7 cellular contexts compared by ENCODE assay signal in the genomic region with DNA sequence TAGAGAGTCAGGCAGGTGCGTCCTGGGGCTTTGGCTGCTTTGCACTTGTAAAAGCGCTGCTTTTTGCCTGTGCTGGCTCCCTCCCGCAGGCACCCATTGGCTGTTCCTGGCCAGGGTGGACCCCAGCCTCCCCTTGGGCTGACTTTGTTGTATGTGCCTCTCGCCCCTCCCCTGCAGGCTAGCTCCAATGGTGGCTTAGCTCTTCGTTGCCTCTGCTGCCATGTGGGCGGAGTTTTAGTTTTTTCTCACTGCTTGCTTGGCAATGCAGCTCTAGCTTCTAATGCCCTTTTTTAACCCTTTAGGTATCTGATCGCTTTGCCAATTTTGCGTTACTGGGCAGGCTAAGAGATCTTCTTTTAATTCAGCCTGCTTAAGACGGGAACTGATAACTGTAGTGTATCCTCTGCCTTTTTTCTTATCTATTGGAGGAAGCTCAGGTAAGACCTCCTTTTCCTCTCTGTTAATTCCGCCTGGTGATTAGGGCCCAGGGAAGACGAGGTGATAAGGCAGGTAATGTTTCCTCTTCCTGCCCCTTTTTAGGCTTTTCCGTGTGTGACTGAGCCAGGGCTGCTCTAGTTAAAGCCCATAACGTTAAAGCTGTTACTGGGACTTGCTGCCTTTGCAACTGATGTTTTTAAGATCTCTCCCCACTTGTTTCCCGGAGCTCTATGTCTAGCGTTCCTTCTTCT. TPM values are rescaled to one million over a fixed set of nuclear protein-coding genes. Genes with fewer than 3 reads are reported as not detected.
DNase-seq lines count a peak whose midpoint lies in the region; ATAC-seq and TF ChIP-seq lines count a peak whose summit lies in the region.

No MANE protein-coding gene starts in this region.

- peak overlapping the region; percentile 53 for H3K4me3 ChIP-seq in retinal pigment epithelial cell (ENCODE audit: low read length)
- H3K4me3 ChIP-seq in ovary = no peak overlapping the region

- H3K36me3 Mint-ChIP-seq in T-helper 17 cell (ENCODE audit: low read depth) = peaks cover 2% of the 10 kb centered on the region

- H3K27me3 ChIP-seq in ovary = no peaks in the 10 kb centered on the region

- no peak overlapping the region for H3K27ac ChIP-seq in ovary

- peak; percentile 54 for ATAC-seq in GM18907 (IDR thresholded peaks at IDR 0.05; ENCODE audit: unreplicated experiment)
- no peak for ATAC-seq in T-helper 17 cell
- ATAC-seq in GM21526 (IDR thresholded peaks at IDR 0.05; ENCODE audit: low FRiP score, unreplicated experiment) = no peak

- no peaks in the 10 kb centered on the region for H3K36me3 ChIP-seq in ovary

- no peak overlapping the region for H3K4me3 Mint-ChIP-seq in T-helper 17 cell

- no peak overlapping the region for H3K27ac Mint-ChIP-seq in T-helper 17 cell

- TF ChIP-seq EP300 in ovary (IDR thresholded peaks at IDR 0.05) = no peak

- TF ChIP-seq CTCF in retinal pigment epithelial cell (conservative IDR thresholded peaks at IDR 0.05; ENCODE audit: low read depth, low read length) (no peak), ovary (IDR thresholded peaks at IDR 0.05) (no peak)

- H3K27me3 Mint-ChIP-seq in T-helper 17 cell = peaks cover 47% of the 10 kb centered on the region

- H3K4me1 Mint-ChIP-seq in T-helper 17 cell = peaks cover 14% of the 10 kb centered on the region

- intact Hi-C loops in ovary (cut with DNase I) = loop anchor here in 1 of 4 donors (10.0 kb wide), 1 partner anchor 767 kb away; no protein-coding TSS in a partner anchor

- peak; percentile 99 for DNase-seq in NCI-H69 (lab: John Stamatoyannopoulos, UW)
- DNase-seq in fibroblast of peridontal ligament (ENCODE audit: extremely low read depth) = peak; percentile 29
- peak; percentile 63 for DNase-seq in retinal pigment epithelial cell (ENCODE audit: low read depth)
- no peak for DNase-seq in ovary
- DNase-seq in T-helper 17 cell = no peak

- no peak for TF ChIP-seq POLR2A in ovary (IDR thresholded peaks at IDR 0.05)

- 0 to 4% (median 1%) methylated on average over 15 of the region's 15 CpGs for WGBS in ovary, 3 donors

- H3K9me3 ChIP-seq in ovary (no peaks in the 10 kb centered on the region), T-helper 17 cell (ENCODE audit: control insufficient read depth, low read length, poor library complexity, severe bottlenecking) (no peaks in the 10 kb centered on the region)

- H3K4me1 ChIP-seq in ovary (ENCODE audit: insufficient read depth) = peaks cover 2% of the 10 kb centered on the region

RNA-seq across cellular contexts. Expression of a gene that starts 11.8 kb away (rescaled TPM):
- 1 to 10 TPM in 1 of 7 donors, under 1 TPM in 1, not detected in 5; 0.23 to 1.5 TPM for total RNA-seq in ovary
- under 1 TPM in 1 of 2 donors, not detected in 1; 0.02 TPM for polyA plus RNA-seq in ovary
- total RNA-seq in T-helper 17 cell = not detected

Comparison
In these comparisons a context has a peak if more than half of its experiments do, and no peak if none do; other contexts are left out.
1. DNase-seq: peak in NCI-H69 (single experiment), fibroblast of peridontal ligament (single experiment) and retinal pigment epithelial cell (single experiment); none in ovary (0 of 5) and T-helper 17 cell (0 of 3).